Comparison of ENCODE assay signal across 8 cellular contexts in genomic region chr12:110698171-110698902, GRCh38. TPM values are rescaled to one million over a fixed set of nuclear protein-coding genes. Genes with fewer than 3 reads are reported as not detected.
DNase-seq lines count a peak whose midpoint lies in the region; ATAC-seq and TF ChIP-seq lines count a peak whose summit lies in the region.

No MANE protein-coding gene starts in this region.

- no peaks in the 10 kb centered on the region for H3K4me1 ChIP-seq in PC-9 (replicated peaks; ENCODE audit: insufficient read depth)
- H3K4me1 ChIP-seq in neuronal stem cell (ENCODE audit: control insufficient read depth in 2 of 2, insufficient read depth in 1 of 2, low read depth in 1 of 2, low read length in 2 of 2): no peaks in the 10 kb centered on the region
- peaks cover 4 to 34% (median 18%) of the 10 kb centered on the region in 5 donors for H3K4me1 ChIP-seq in subcutaneous abdominal adipose tissue (ENCODE audit: control insufficient read depth in 5 of 5, insufficient read depth in 5 of 5, low read length in 5 of 5)

- H2AFZ ChIP-seq in PC-9: no peak overlapping the region
- H2AFZ ChIP-seq in neuronal stem cell (ENCODE audit: low read length): peak overlapping the region; percentile 37

- H3K36me3 ChIP-seq in PC-9 (ENCODE audit: low read depth): no peaks in the 10 kb centered on the region
- no peaks in the 10 kb centered on the region for H3K36me3 ChIP-seq in neuronal stem cell (replicated peaks in 1 of 2; ENCODE audit: control insufficient read depth in 2 of 2, insufficient read depth in 2 of 2, low read length in 2 of 2)
- H3K36me3 ChIP-seq in subcutaneous abdominal adipose tissue (ENCODE audit: control insufficient read depth in 5 of 5, insufficient read depth in 5 of 5, low read length in 5 of 5): no peaks in the 10 kb centered on the region

- no peaks in the 10 kb centered on the region for H3K79me1 ChIP-seq in neuronal stem cell (ENCODE audit: low read depth, low read length)

- H2BK5ac ChIP-seq in neuronal stem cell (ENCODE audit: low read length): no peak overlapping the region

- POLR2A ChIA-PET in PC-9 (lab: Charles Lee; ENCODE audit: unreplicated experiment): no interaction called here

- no peak overlapping the region for H3K14ac ChIP-seq in neuronal stem cell (ENCODE audit: low read length)

- CTCF ChIA-PET in PC-9 (lab: Charles Lee): no interaction called here

- no CpG with 5 or more reads among the region's 20 CpGs for WGBS in neuronal stem cell (ENCODE audit: extremely low coverage in 2 of 2, insufficient read length in 2 of 2, insufficient replicate concordance in 1 of 2), 2 donors

- H3K4ac ChIP-seq in neuronal stem cell (ENCODE audit: low read length): no peak overlapping the region

- no peaks in the 10 kb centered on the region for H3K9me2 ChIP-seq in PC-9 (ENCODE audit: insufficient read depth)

- H2AK5ac ChIP-seq in neuronal stem cell (ENCODE audit: low read depth, low read length): no peak overlapping the region

- no peak overlapping the region for H2BK120ac ChIP-seq in neuronal stem cell (ENCODE audit: low read depth, low read length)

- 0 out of 2 replicates have a peak overlapping the region, but pooled peaks have one; percentile 16 for H3K4me2 ChIP-seq in PC-9
- no peak overlapping the region for H3K4me2 ChIP-seq in neuronal stem cell (ENCODE audit: insufficient read depth, low read length, poor library complexity, severe bottlenecking)

- H4K91ac ChIP-seq in neuronal stem cell (ENCODE audit: low read depth, low read length, poor library complexity): no peak overlapping the region

- H3K9ac ChIP-seq in neuronal stem cell (ENCODE audit: low read depth, low read length, poor library complexity): no peak overlapping the region
- H3K9ac ChIP-seq in subcutaneous abdominal adipose tissue (ENCODE audit: low read length in 5 of 5): peak overlapping the region in 2 of 5 donors; percentile 8 to 43

- BruUV-seq in PC-9 (replicated peaks; lab: Mats Ljungman, UMichigan): no TSS peak

- no peaks in the 10 kb centered on the region for H3K79me2 ChIP-seq in PC-9 (ENCODE audit: low read depth)

- DNase-seq in GM19240 (ENCODE audit: insufficient read length, low spot score) (peak; percentile 33), PC-9 (peak; percentile 62 to 70), fibroblast of pulmonary artery (ENCODE audit: low read depth) (peak; percentile 92), neuronal stem cell (ENCODE audit: low spot score) (peak; percentile 49)
- DNase-seq in activated T-cell treated with anti-CD3 and anti-CD28 coated beads, Interleukin-2, amount 50 U/mL, for 48 hours: peak; percentile 83 to 87

- no peak overlapping the region for H3K23ac ChIP-seq in neuronal stem cell (ENCODE audit: low read depth, low read length, poor library complexity)

- no peak overlapping the region for H4K8ac ChIP-seq in neuronal stem cell (ENCODE audit: low read depth, low read length)

- no peak overlapping the region for H2BK15ac ChIP-seq in neuronal stem cell (ENCODE audit: low read length)

- H3K27ac ChIP-seq in C4-2B (no peak overlapping the region; the same call in 1 of the 2 replicates), PC-9 (no peak overlapping the region), neuronal stem cell (replicated peaks; ENCODE audit: low read length) (no peak overlapping the region), subcutaneous abdominal adipose tissue (ENCODE audit: low read depth, low read length) (peak overlapping the region; percentile 62)

- intact Hi-C loops in PC-9 (cut with micrococcal nuclease; ENCODE audit: unreplicated experiment): loop anchor here (5.0 kb wide), 2 partner anchors 86 to 246 kb away; partner anchors contain the start of genes ARPC3 and TCTN1

- H3K4me3 ChIP-seq in PC-9: no peak overlapping the region
- H3K4me3 ChIP-seq in fibroblast of pulmonary artery (replicated peaks; ENCODE audit: low read depth, low read length): no peak overlapping the region
- no peak overlapping the region for H3K4me3 ChIP-seq in neuronal stem cell (ENCODE audit: low read length in 2 of 2)
- peak overlapping the region; percentile 47 to 59 (median 56) for H3K4me3 ChIP-seq in subcutaneous abdominal adipose tissue (ENCODE audit: low read depth in 1 of 5, low read length in 5 of 5)

- H3K9me3 ChIP-seq in PC-9 (ENCODE audit: insufficient read depth, low read depth) (no peaks in the 10 kb centered on the region), neuronal stem cell (replicated peaks in 1 of 2; ENCODE audit: control insufficient read depth in 2 of 2, insufficient read depth in 1 of 2, low read depth in 1 of 2, low read length in 2 of 2) (no peaks in the 10 kb centered on the region), subcutaneous abdominal adipose tissue (ENCODE audit: control insufficient read depth in 5 of 5, low read length in 5 of 5) (no peaks in the 10 kb centered on the region)

- ATAC-seq in HG03520 (IDR thresholded peaks at IDR 0.05; ENCODE audit: unreplicated experiment): peak; percentile 87

- H4K20me1 ChIP-seq in PC-9 (ENCODE audit: insufficient read depth): no peaks in the 10 kb centered on the region

- H3K27me3 ChIP-seq in PC-9 (ENCODE audit: insufficient read depth, low read depth) (no peaks in the 10 kb centered on the region), neuronal stem cell (ENCODE audit: control insufficient read depth in 3 of 3, insufficient read depth in 3 of 3, low read depth in 1 of 3, low read length in 3 of 3) (peaks cover 0 to 6% (median 0%) of the 10 kb centered on the region in 3 experiments), subcutaneous abdominal adipose tissue (ENCODE audit: control insufficient read depth in 5 of 5, insufficient read depth in 4 of 5, low read length in 5 of 5) (no peaks in the 10 kb centered on the region)

- H3F3A ChIP-seq in PC-9 (ENCODE audit: insufficient read depth, low read depth): no peaks in the 10 kb centered on the region

- H2BK12ac ChIP-seq in neuronal stem cell (ENCODE audit: low read length): no peak overlapping the region

- TF ChIP-seq CTCF in C4-2B (conservative IDR thresholded peaks at IDR 0.05) (peak; percentile 77), PC-9 (conservative IDR thresholded peaks at IDR 0.05) (peak; percentile 66), fibroblast of pulmonary artery (IDR thresholded peaks at IDR 0.05; ENCODE audit: low read length, missing control alignments) (peak; percentile 79)

- no peak overlapping the region for H3K18ac ChIP-seq in neuronal stem cell (ENCODE audit: low read length)

RNA-seq across cellular contexts. Expression of gene HVCN1, which starts 9.4 kb away (rescaled TPM):
- 3.4 and 3.6 TPM in 2 replicates for total RNA-seq in PC-9 (2021)
- 11.0 TPM for polyA plus RNA-seq in neuronal stem cell (2013, experiment 1 of 2)
- 11.1 TPM for polyA plus RNA-seq in neuronal stem cell (2013, experiment 2 of 2)

RNA-seq across cellular contexts. Expression of gene PPP1CC, which starts 44.4 kb away (rescaled TPM):
- total RNA-seq in PC-9 (2021): 149 and 170 TPM in 2 replicates
- 313 TPM for polyA plus RNA-seq in neuronal stem cell (2013, experiment 1 of 2)
- polyA plus RNA-seq in neuronal stem cell (2013, experiment 2 of 2): 313 TPM

Comparison
In these comparisons a context has a peak if more than half of its experiments do, and no peak if none do; other contexts are left out.
1. DNase-seq: peak in every context shown above with its lines; median percentile 92 in fibroblast of pulmonary artery; 85 in activated T-cell treated with anti-CD3 and anti-CD28 coated beads, Interleukin-2, amount 50 U/mL, for 48 hours; 66 in PC-9; 49 in neuronal stem cell; 33 in GM19240.
2. H3K4me3 ChIP-seq: peak in subcutaneous abdominal adipose tissue (5 of 5); none in PC-9 (single experiment), fibroblast of pulmonary artery (single experiment) and neuronal stem cell (0 of 2).
3. Peak in every context shown above with its lines, with median percentiles within 50 percentile points of each other: CTCF ChIP-seq.